In the genomic region with DNA sequence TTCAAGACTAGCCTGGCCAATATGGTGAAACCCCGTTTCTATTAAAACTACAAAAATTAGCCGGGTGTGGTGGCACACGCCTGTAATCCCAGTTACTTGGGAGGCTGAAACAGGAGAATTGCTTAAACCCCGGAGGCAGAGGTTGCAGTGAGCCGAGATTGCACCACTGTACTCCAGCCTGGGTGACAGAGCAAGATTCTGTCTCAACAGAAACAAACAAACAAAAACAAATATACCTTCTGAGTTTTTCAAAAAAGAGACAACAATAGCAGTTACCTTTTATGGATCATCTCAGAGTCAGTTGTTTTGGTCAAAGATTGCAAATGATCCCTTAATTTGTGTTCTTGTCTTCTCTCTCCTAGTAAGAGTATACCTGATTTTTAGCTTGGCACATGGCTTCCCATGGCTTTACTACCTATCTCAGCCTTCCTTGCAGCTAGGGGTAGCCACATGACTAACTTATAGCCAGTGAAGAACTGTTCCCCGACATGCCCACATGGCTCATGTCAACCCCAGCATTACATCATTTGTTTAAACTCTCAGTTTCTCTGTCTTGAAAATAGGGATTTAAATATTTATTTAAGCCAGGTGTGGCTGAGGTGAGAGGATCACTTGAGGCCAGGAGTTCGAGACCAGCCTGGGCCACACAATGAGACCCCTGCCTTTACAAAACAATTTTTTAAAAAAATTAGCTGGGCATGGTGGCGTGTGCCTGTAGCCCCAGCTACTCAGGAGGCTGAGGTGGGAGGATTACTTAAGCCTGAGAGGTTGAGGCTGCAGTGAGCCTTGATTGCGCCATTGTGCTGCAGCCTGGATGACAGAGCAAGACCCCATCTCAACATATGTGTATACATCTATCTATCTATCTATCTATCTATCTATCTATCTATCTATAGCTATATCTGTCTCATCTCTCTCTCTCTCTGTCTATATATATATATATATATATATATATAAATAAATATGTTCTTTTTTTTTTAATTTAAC, we compare ENCODE assay signal across 1 cellular context.
A peak's percentile ranks its signal among the peaks of the same experiment; 100 is the strongest.
TF ChIP-seq lines count a peak whose summit lies in the region.

No MANE protein-coding gene starts in this region.

TF ChIP-seq in K562, 482 proteins besides CTCF, POLR2A, EP300 and RAD21:
- TF ChIP-seq, protein P1, sequence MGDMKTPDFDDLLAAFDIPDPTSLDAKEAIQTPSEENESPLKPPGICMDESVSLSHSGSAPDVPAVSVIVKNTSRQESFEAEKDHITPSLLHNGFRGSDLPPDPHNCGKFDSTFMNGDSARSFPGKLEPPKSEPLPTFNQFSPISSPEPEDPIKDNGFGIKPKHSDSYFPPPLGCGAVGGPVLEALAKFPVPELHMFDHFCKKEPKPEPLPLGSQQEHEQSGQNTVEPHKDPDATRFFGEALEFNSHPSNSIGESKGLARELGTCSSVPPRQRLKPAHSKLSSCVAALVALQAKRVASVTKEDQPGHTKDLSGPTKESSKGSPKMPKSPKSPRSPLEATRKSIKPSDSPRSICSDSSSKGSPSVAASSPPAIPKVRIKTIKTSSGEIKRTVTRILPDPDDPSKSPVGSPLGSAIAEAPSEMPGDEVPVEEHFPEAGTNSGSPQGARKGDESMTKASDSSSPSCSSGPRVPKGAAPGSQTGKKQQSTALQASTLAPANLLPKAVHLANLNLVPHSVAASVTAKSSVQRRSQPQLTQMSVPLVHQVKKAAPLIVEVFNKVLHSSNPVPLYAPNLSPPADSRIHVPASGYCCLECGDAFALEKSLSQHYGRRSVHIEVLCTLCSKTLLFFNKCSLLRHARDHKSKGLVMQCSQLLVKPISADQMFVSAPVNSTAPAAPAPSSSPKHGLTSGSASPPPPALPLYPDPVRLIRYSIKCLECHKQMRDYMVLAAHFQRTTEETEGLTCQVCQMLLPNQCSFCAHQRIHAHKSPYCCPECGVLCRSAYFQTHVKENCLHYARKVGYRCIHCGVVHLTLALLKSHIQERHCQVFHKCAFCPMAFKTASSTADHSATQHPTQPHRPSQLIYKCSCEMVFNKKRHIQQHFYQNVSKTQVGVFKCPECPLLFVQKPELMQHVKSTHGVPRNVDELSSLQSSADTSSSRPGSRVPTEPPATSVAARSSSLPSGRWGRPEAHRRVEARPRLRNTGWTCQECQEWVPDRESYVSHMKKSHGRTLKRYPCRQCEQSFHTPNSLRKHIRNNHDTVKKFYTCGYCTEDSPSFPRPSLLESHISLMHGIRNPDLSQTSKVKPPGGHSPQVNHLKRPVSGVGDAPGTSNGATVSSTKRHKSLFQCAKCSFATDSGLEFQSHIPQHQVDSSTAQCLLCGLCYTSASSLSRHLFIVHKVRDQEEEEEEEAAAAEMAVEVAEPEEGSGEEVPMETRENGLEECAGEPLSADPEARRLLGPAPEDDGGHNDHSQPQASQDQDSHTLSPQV (IDR thresholded peaks at IDR 0.05), result peak; percentile 39; the same call in 1 of the 2 replicates
- TF ChIP-seq ETS2 (tag; IDR thresholded peaks at IDR 0.05; ENCODE audit: borderline replicate concordance, poor library complexity, severe bottlenecking), result no peak
- TF ChIP-seq DACH1 (IDR thresholded peaks at IDR 0.05; ENCODE audit: partially characterized antibody), result peak; percentile 17
